In genomic region chr4:132227349-132228165, GRCh38 we compare ENCODE assay signal across 1 cellular context.
TF ChIP-seq lines count a peak whose summit lies in the region.

No MANE protein-coding gene starts in this region.

TF ChIP-seq in HepG2, 621 proteins besides CTCF, POLR2A, EP300 and RAD21 (continued from another document and continues in another):
- TF ChIP-seq MAZ (IDR thresholded peaks at IDR 0.05; ENCODE audit: borderline replicate concordance, low read depth, low read length) (no peak), MAZ (CRISPR knock-in tag; IDR thresholded peaks at IDR 0.05; ENCODE audit: low read depth) (0 out of 2 replicates have a peak, but pooled peaks have one; percentile 36), ZNF616 (CRISPR knock-in tag; IDR thresholded peaks at IDR 0.05; ENCODE audit: low read depth) (no peak), AKAP8 (CRISPR knock-in tag; IDR thresholded peaks at IDR 0.05) (no peak), TRAFD1 (CRISPR knock-in tag; IDR thresholded peaks at IDR 0.05; ENCODE audit: borderline replicate concordance) (no peak), PTBP1 (IDR thresholded peaks at IDR 0.05; ENCODE audit: low read depth, low read length, poor library complexity, severe bottlenecking) (no peak), U2AF1 (optimal IDR thresholded peaks at IDR 0.05; ENCODE audit: low read depth, low read length) (no peak), HOXA7 (CRISPR knock-in tag; IDR thresholded peaks at IDR 0.05) (no peak), FOXP1 (IDR thresholded peaks at IDR 0.05) (no peak), FOXP1 (CRISPR knock-in tag; IDR thresholded peaks at IDR 0.05) (no peak), ZFYVE20 (CRISPR knock-in tag; IDR thresholded peaks at IDR 0.05; ENCODE audit: borderline replicate concordance, low read depth) (no peak), HOXA5 (CRISPR knock-in tag; IDR thresholded peaks at IDR 0.05) (no peak), ZNF549 (CRISPR knock-in tag; IDR thresholded peaks at IDR 0.05) (no peak), ZMYM3 (CRISPR knock-in tag; IDR thresholded peaks at IDR 0.05) (no peak), ZNF749 (CRISPR knock-in tag; IDR thresholded peaks at IDR 0.05; ENCODE audit: borderline replicate concordance) (no peak), ZNF333 (CRISPR knock-in tag; IDR thresholded peaks at IDR 0.05; ENCODE audit: borderline replicate concordance) (no peak), MATR3 (CRISPR knock-in tag; IDR thresholded peaks at IDR 0.05) (no peak), ZNF615 (CRISPR knock-in tag; IDR thresholded peaks at IDR 0.05; ENCODE audit: borderline replicate concordance) (no peak), NRL (CRISPR knock-in tag; IDR thresholded peaks at IDR 0.05; ENCODE audit: borderline replicate concordance) (no peak), ZNF383 (CRISPR knock-in tag; IDR thresholded peaks at IDR 0.05; ENCODE audit: borderline replicate concordance) (no peak), ZNF816 (CRISPR knock-in tag; IDR thresholded peaks at IDR 0.05; ENCODE audit: borderline replicate concordance) (no peak), ZBTB7A (CRISPR knock-in tag; IDR thresholded peaks at IDR 0.05) (no peak), RXRA (CRISPR knock-in tag; IDR thresholded peaks at IDR 0.05) (no peak), ZSCAN29 (CRISPR knock-in tag; conservative IDR thresholded peaks at IDR 0.05) (no peak), YY1 (IDR thresholded peaks at IDR 0.05; ENCODE audit: insufficient read depth, insufficient replicate concordance, low read depth, low read length) (no peak), BRF2 (CRISPR knock-in tag; IDR thresholded peaks at IDR 0.05) (no peak), E2F1 (CRISPR knock-in tag; IDR thresholded peaks at IDR 0.05) (no peak), ATF4 (CRISPR knock-in tag; IDR thresholded peaks at IDR 0.05) (no peak), CEBPB (IDR thresholded peaks at IDR 0.05; ENCODE audit: borderline replicate concordance, low read depth, low read length) (no peak), HINFP (CRISPR knock-in tag; IDR thresholded peaks at IDR 0.05; ENCODE audit: low read depth) (peak; percentile 46; the same call in 1 of the 2 replicates), HDAC1 (CRISPR knock-in tag; IDR thresholded peaks at IDR 0.05) (no peak), MYNN (CRISPR knock-in tag; IDR thresholded peaks at IDR 0.05; ENCODE audit: low read depth) (no peak), STAG1 (CRISPR knock-in tag; IDR thresholded peaks at IDR 0.05) (peak; percentile 92), IKZF1 (IDR thresholded peaks at IDR 0.05) (no peak), DNMT3B (CRISPR knock-in tag; conservative IDR thresholded peaks at IDR 0.05) (no peak), MTA3 (CRISPR knock-in tag; IDR thresholded peaks at IDR 0.05) (no peak), CAMTA2 (CRISPR knock-in tag; IDR thresholded peaks at IDR 0.05; ENCODE audit: borderline replicate concordance) (no peak), ZNF382 (CRISPR knock-in tag; IDR thresholded peaks at IDR 0.05; ENCODE audit: borderline replicate concordance) (no peak), BORCS8-MEF2B (CRISPR knock-in tag; IDR thresholded peaks at IDR 0.05) (0 out of 2 replicates have a peak, but pooled peaks have one; percentile 43), AGO1 (IDR thresholded peaks at IDR 0.05; ENCODE audit: low read depth, low read length, poor library complexity, severe bottlenecking) (no peak), CENPT (CRISPR knock-in tag; IDR thresholded peaks at IDR 0.05; ENCODE audit: low read depth) (no peak), RORA (CRISPR knock-in tag; IDR thresholded peaks at IDR 0.05) (no peak), ZNF678 (CRISPR knock-in tag; IDR thresholded peaks at IDR 0.05) (no peak), ZNF557 (CRISPR knock-in tag; IDR thresholded peaks at IDR 0.05) (no peak), ATM (IDR thresholded peaks at IDR 0.05; ENCODE audit: borderline replicate concordance) (no peak), ZNF790 (CRISPR knock-in tag; IDR thresholded peaks at IDR 0.05; ENCODE audit: borderline replicate concordance) (no peak)
- TF ChIP-seq, protein P1, sequence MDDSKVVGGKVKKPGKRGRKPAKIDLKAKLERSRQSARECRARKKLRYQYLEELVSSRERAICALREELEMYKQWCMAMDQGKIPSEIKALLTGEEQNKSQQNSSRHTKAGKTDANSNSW (CRISPR knock-in tag; IDR thresholded peaks at IDR 0.05; ENCODE audit: borderline replicate concordance), result no peak
- TF ChIP-seq, protein P2, sequence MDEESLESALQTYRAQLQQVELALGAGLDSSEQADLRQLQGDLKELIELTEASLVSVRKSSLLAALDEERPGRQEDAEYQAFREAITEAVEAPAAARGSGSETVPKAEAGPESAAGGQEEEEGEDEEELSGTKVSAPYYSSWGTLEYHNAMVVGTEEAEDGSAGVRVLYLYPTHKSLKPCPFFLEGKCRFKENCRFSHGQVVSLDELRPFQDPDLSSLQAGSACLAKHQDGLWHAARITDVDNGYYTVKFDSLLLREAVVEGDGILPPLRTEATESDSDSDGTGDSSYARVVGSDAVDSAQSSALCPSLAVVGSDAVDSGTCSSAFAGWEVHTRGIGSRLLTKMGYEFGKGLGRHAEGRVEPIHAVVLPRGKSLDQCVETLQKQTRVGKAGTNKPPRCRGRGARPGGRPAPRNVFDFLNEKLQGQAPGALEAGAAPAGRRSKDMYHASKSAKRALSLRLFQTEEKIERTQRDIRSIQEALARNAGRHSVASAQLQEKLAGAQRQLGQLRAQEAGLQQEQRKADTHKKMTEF (CRISPR knock-in tag; IDR thresholded peaks at IDR 0.05), result 0 out of 2 replicates have a peak, but pooled peaks have one; percentile 28
- TF ChIP-seq, protein P3, sequence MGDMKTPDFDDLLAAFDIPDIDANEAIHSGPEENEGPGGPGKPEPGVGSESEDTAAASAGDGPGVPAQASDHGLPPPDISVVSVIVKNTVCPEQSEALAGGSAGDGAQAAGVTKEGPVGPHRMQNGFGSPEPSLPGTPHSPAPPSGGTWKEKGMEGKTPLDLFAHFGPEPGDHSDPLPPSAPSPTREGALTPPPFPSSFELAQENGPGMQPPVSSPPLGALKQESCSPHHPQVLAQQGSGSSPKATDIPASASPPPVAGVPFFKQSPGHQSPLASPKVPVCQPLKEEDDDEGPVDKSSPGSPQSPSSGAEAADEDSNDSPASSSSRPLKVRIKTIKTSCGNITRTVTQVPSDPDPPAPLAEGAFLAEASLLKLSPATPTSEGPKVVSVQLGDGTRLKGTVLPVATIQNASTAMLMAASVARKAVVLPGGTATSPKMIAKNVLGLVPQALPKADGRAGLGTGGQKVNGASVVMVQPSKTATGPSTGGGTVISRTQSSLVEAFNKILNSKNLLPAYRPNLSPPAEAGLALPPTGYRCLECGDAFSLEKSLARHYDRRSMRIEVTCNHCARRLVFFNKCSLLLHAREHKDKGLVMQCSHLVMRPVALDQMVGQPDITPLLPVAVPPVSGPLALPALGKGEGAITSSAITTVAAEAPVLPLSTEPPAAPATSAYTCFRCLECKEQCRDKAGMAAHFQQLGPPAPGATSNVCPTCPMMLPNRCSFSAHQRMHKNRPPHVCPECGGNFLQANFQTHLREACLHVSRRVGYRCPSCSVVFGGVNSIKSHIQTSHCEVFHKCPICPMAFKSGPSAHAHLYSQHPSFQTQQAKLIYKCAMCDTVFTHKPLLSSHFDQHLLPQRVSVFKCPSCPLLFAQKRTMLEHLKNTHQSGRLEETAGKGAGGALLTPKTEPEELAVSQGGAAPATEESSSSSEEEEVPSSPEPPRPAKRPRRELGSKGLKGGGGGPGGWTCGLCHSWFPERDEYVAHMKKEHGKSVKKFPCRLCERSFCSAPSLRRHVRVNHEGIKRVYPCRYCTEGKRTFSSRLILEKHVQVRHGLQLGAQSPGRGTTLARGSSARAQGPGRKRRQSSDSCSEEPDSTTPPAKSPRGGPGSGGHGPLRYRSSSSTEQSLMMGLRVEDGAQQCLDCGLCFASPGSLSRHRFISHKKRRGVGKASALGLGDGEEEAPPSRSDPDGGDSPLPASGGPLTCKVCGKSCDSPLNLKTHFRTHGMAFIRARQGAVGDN (CRISPR knock-in tag; IDR thresholded peaks at IDR 0.05), result 0 out of 2 replicates have a peak, but pooled peaks have one; percentile 10
- TF ChIP-seq, protein P4, sequence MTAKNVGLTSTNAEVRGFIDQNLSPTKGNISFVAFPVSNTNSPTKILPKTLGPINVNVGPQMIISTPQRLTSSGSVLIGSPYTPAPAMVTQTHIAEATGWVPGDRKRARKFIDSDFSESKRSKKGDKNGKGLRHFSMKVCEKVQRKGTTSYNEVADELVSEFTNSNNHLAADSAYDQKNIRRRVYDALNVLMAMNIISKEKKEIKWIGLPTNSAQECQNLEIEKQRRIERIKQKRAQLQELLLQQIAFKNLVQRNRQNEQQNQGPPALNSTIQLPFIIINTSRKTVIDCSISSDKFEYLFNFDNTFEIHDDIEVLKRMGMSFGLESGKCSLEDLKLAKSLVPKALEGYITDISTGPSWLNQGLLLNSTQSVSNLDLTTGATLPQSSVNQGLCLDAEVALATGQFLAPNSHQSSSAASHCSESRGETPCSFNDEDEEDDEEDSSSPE (CRISPR knock-in tag; IDR thresholded peaks at IDR 0.05), result 0 out of 2 replicates have a peak, but pooled peaks have one; percentile 17
- TF ChIP-seq, protein P5, sequence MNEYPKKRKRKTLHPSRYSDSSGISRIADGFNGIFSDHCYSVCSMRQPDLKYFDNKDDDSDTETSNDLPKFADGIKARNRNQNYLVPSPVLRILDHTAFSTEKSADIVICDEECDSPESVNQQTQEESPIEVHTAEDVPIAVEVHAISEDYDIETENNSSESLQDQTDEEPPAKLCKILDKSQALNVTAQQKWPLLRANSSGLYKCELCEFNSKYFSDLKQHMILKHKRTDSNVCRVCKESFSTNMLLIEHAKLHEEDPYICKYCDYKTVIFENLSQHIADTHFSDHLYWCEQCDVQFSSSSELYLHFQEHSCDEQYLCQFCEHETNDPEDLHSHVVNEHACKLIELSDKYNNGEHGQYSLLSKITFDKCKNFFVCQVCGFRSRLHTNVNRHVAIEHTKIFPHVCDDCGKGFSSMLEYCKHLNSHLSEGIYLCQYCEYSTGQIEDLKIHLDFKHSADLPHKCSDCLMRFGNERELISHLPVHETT (CRISPR knock-in tag; conservative IDR thresholded peaks at IDR 0.05), result no peak
- TF ChIP-seq, protein P6, sequence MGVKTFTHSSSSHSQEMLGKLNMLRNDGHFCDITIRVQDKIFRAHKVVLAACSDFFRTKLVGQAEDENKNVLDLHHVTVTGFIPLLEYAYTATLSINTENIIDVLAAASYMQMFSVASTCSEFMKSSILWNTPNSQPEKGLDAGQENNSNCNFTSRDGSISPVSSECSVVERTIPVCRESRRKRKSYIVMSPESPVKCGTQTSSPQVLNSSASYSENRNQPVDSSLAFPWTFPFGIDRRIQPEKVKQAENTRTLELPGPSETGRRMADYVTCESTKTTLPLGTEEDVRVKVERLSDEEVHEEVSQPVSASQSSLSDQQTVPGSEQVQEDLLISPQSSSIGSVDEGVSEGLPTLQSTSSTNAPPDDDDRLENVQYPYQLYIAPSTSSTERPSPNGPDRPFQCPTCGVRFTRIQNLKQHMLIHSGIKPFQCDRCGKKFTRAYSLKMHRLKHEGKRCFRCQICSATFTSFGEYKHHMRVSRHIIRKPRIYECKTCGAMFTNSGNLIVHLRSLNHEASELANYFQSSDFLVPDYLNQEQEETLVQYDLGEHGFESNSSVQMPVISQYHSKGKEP (CRISPR knock-in tag; IDR thresholded peaks at IDR 0.05), result no peak
- TF ChIP-seq, protein P7, sequence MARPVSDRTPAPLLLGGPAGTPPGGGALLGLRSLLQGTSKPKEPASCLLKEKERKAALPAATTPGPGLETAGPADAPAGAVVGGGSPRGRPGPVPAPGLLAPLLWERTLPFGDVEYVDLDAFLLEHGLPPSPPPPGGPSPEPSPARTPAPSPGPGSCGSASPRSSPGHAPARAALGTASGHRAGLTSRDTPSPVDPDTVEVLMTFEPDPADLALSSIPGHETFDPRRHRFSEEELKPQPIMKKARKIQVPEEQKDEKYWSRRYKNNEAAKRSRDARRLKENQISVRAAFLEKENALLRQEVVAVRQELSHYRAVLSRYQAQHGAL (CRISPR knock-in tag; IDR thresholded peaks at IDR 0.05; ENCODE audit: not compliant biosample characterization), result no peak
